1 cellular context compared by ENCODE assay signal in the genomic region with DNA sequence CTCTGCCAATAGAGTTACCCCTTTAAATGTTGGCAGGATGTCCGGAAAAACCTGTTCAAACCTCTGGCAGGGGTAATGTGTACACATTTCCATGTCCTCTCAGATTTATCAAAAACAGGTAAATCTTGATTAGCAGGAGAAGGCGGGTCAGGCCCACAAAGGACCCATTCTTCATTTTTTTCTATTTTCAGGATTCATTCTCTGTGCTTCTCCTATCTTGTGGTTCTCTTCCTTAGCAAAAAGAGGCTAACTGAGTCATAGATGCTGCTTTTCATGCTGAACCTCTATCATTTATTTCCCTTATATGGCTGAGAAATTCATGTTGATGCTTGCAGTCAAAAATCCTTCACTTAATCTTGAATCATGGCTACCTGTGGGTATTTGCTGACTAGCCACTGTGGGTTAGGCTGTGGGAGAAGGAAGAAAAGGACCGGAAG.
TF ChIP-seq lines count a peak whose summit lies in the region.

No MANE protein-coding gene starts in this region.

TF ChIP-seq in WTC11, 78 proteins besides CTCF, POLR2A, EP300 and RAD21 (continued from another document):
- TF ChIP-seq ZNF263 (CRISPR knock-in tag; IDR thresholded peaks at IDR 0.05; ENCODE audit: low read depth) (no peak), NFE2L1 (CRISPR knock-in tag; IDR thresholded peaks at IDR 0.05) (no peak)
- TF ChIP-seq, protein P1, sequence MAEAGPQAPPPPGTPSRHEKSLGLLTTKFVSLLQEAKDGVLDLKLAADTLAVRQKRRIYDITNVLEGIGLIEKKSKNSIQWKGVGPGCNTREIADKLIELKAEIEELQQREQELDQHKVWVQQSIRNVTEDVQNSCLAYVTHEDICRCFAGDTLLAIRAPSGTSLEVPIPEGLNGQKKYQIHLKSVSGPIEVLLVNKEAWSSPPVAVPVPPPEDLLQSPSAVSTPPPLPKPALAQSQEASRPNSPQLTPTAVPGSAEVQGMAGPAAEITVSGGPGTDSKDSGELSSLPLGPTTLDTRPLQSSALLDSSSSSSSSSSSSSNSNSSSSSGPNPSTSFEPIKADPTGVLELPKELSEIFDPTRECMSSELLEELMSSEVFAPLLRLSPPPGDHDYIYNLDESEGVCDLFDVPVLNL (CRISPR knock-in tag; IDR thresholded peaks at IDR 0.05; ENCODE audit: borderline replicate concordance, low read depth): no peak
